ENCODE assay signal across 9 cellular contexts in genomic region chr11:67465190-67465522, GRCh38. TPM values are rescaled to one million over a fixed set of nuclear protein-coding genes. Genes with fewer than 3 reads are reported as not detected.
A peak's percentile ranks its signal among the peaks of the same experiment; 100 is the strongest.
DNase-seq lines count a peak whose midpoint lies in the region; ATAC-seq and TF ChIP-seq lines count a peak whose summit lies in the region.
"Had no signal": no experiment of that assay in that cellular context is flagged by ENCODE, and none has a peak within 500 bp of the region (broad histone marks: within the 10 kb centered on the region; RNA-seq: fewer than 3 reads in every experiment).

No MANE protein-coding gene starts in this region.

- no peak overlapping the region for H4K8ac ChIP-seq in mesenchymal stem cell (ENCODE audit: low read length)

- peak overlapping the region in 1 of 2 experiments; percentile 94 for H3K18ac ChIP-seq in mesenchymal stem cell (ENCODE audit: low read depth in 1 of 2, low read length in 2 of 2)

- peak overlapping the region; percentile 36 for H2AFZ ChIP-seq in mesenchymal stem cell (ENCODE audit: low read depth, low read length)

- no peak overlapping the region for H3K14ac ChIP-seq in mesenchymal stem cell (ENCODE audit: low read length in 2 of 2)

- H3K27ac Mint-ChIP-seq in brain = peak overlapping the region; percentile 35 to 93 (median 87)

- DNase-seq in left ventricle myocardium inferior (no peak), Right ventricle myocardium inferior (ENCODE audit: missing footprints) (no peak), mesenchymal stem cell (peak; percentile 4), vagina (ENCODE audit: extremely low spot score in 2 of 2) (no peak), NCI-H69 (lab: John Stamatoyannopoulos, UW) (no peak), NCI-H1048 (lab: John Stamatoyannopoulos, UW) (no peak), NCI-H446 (lab: John Stamatoyannopoulos, UW) (no peak)

- no peak overlapping the region for H2BK15ac ChIP-seq in mesenchymal stem cell (ENCODE audit: low read depth, poor library complexity, severe bottlenecking)

- H3K9me3 Mint-ChIP-seq in brain = no peaks in the 10 kb centered on the region

- TF ChIP-seq CTCF in left ventricle myocardium inferior (IDR thresholded peaks at IDR 0.05; ENCODE audit: borderline replicate concordance) (no peak), brain (conservative IDR thresholded peaks at IDR 0.05) (no peak), vagina (IDR thresholded peaks at IDR 0.05) (no peak)

- H3K27me3 ChIP-seq in left ventricle myocardium inferior (ENCODE audit: low read depth) (no peaks in the 10 kb centered on the region), mesenchymal stem cell (ENCODE audit: control insufficient read depth in 1 of 2, insufficient read depth in 1 of 2, low read length in 2 of 2) (no peaks in the 10 kb centered on the region), vagina (no peaks in the 10 kb centered on the region)

- H3K4me3 ChIP-seq in left ventricle myocardium inferior (peak overlapping the region; percentile 75), mesenchymal stem cell (ENCODE audit: insufficient read depth in 1 of 2, low read depth in 1 of 2, low read length in 2 of 2) (peak overlapping the region; percentile 65), vagina (peak overlapping the region; percentile 48 to 49)

- peaks cover 51% of the 10 kb centered on the region for H3K4me1 ChIP-seq in left ventricle myocardium inferior
- peaks cover 32% of the 10 kb centered on the region for H3K4me1 ChIP-seq in mesenchymal stem cell (ENCODE audit: control insufficient read depth, insufficient read depth, low read depth, low read length)
- H3K4me1 ChIP-seq in vagina = peaks cover 55% of the 10 kb centered on the region

- peak overlapping the region; percentile 87 for H2AK5ac ChIP-seq in mesenchymal stem cell (ENCODE audit: low read length, severe bottlenecking)

- peak overlapping the region; percentile 78 to 86 (median 80) for H3K4me3 Mint-ChIP-seq in brain

- H2BK12ac ChIP-seq in mesenchymal stem cell (ENCODE audit: low read length in 2 of 2) = peak overlapping the region in 1 of 2 experiments; percentile 80

- peaks cover 42% of the 10 kb centered on the region for H3K4me1 Mint-ChIP-seq in brain

- H3K23ac ChIP-seq in mesenchymal stem cell (ENCODE audit: low read length in 2 of 2) = no peak overlapping the region

- H3K4me2 ChIP-seq in mesenchymal stem cell (ENCODE audit: low read length, poor library complexity, severe bottlenecking) = peak overlapping the region; percentile 64

- H3K36me3 Mint-ChIP-seq in brain = peaks cover 4% of the 10 kb centered on the region

- intact Hi-C loops in left ventricle myocardium inferior (cut with micrococcal nuclease) = no loop called here
- intact Hi-C loops in Right ventricle myocardium inferior (cut with DNase I) = loop anchor here (5.0 kb wide), 1 partner anchor 63 kb away; the partner anchor contains the start of genes PPP1CA and TBC1D10C
- intact Hi-C loops in vagina (cut with DNase I) = loop anchor here (5.0 to 10.0 kb wide), 2 partner anchors 43 to 60 kb away; partner anchors contain the start of genes PPP1CA and TBC1D10C

- H3K79me1 ChIP-seq in mesenchymal stem cell (replicated peaks; ENCODE audit: low read length, poor library complexity, severe bottlenecking) = peaks cover 17% of the 10 kb centered on the region

- H3K4ac ChIP-seq in mesenchymal stem cell (ENCODE audit: low read depth in 1 of 2, low read length in 2 of 2) = peak overlapping the region in 1 of 2 experiments; percentile 77

- no peak overlapping the region for H2BK5ac ChIP-seq in mesenchymal stem cell (ENCODE audit: low read depth, low read length, poor library complexity, severe bottlenecking)

- H2BK120ac ChIP-seq in mesenchymal stem cell (ENCODE audit: low read depth, low read length) = no peak overlapping the region

- no peak for TF ChIP-seq POLR2A in vagina (IDR thresholded peaks at IDR 0.05)

- H3K36me3 ChIP-seq in left ventricle myocardium inferior (no peaks in the 10 kb centered on the region), mesenchymal stem cell (ENCODE audit: control insufficient read depth in 1 of 2, insufficient read depth in 2 of 2, low read depth in 1 of 2, low read length in 2 of 2) (peaks cover 13 to 17% of the 10 kb centered on the region in 2 experiments), vagina (no peaks in the 10 kb centered on the region)

- no peaks in the 10 kb centered on the region for H3K9me3 ChIP-seq in left ventricle myocardium inferior (replicated peaks)
- H3K9me3 ChIP-seq in mesenchymal stem cell (ENCODE audit: control insufficient read depth, low read length) = no peaks in the 10 kb centered on the region
- no peaks in the 10 kb centered on the region for H3K9me3 ChIP-seq in vagina

- 79% methylated on average over 3 of the region's 3 CpGs for WGBS in mesenchymal stem cell

- H4K91ac ChIP-seq in mesenchymal stem cell (ENCODE audit: low read length) = peak overlapping the region; percentile 9

- peaks cover 10% of the 10 kb centered on the region for H3K27me3 Mint-ChIP-seq in brain

- no peak overlapping the region for H3K9ac ChIP-seq in mesenchymal stem cell (ENCODE audit: low read length)

- H3K27ac ChIP-seq in left ventricle myocardium inferior (replicated peaks) (peak overlapping the region; percentile 95), mesenchymal stem cell (ENCODE audit: low read length, poor library complexity, severe bottlenecking) (peak overlapping the region; percentile 24), vagina (peak overlapping the region; percentile 87)

- no peak for ATAC-seq in Right ventricle myocardium inferior

RNA-seq across cellular contexts. Expression of gene TMEM134, which starts 3.9 kb away (rescaled TPM):
- total RNA-seq in left ventricle myocardium inferior (87.5 TPM), Right ventricle myocardium inferior (85.3 TPM), vagina (88.6 TPM)
- 63.0 TPM for polyA plus RNA-seq in brain (ENCODE audit: insufficient read depth, low read depth, low replicate concordance)
- polyA plus RNA-seq in mesenchymal stem cell (2013, experiment 1 of 2) = 32.7 TPM
- 29.2 TPM for polyA plus RNA-seq in mesenchymal stem cell (2013, experiment 2 of 2)

RNA-seq across cellular contexts. Expression of gene CABP4, which starts 10.0 kb away (rescaled TPM):
- total RNA-seq in left ventricle myocardium inferior (1.4 TPM), Right ventricle myocardium inferior (1.1 TPM), vagina (0.98 TPM)
- polyA plus RNA-seq in brain (ENCODE audit: insufficient read depth, low read depth, low replicate concordance) = 4.8 TPM
- not detected for polyA plus RNA-seq in mesenchymal stem cell (2013, experiment 1 of 2)
- not detected for polyA plus RNA-seq in mesenchymal stem cell (2013, experiment 2 of 2)

RNA-seq across cellular contexts. Expression of gene GPR152, which starts 12.6 kb away (rescaled TPM):
- total RNA-seq in left ventricle myocardium inferior = not detected
- not detected for total RNA-seq in Right ventricle myocardium inferior
- not detected for polyA plus RNA-seq in brain (ENCODE audit: insufficient read depth, low read depth, low replicate concordance)
- not detected for polyA plus RNA-seq in mesenchymal stem cell (2013, experiment 1 of 2)
- not detected for polyA plus RNA-seq in mesenchymal stem cell (2013, experiment 2 of 2)
- total RNA-seq in vagina = not detected
- total RNA-seq: T-helper 2 cell treated with Interferon-gamma antibody and Interleukin-4, amounts not matched to agents 100 ng/mL and 5 ng/mL, for 36 hours had no signal

RNA-seq across cellular contexts. Expression of gene AIP, which starts 17.7 kb away (rescaled TPM):
- total RNA-seq in left ventricle myocardium inferior (55.3 TPM), Right ventricle myocardium inferior (57.4 TPM), vagina (82.7 TPM)
- polyA plus RNA-seq in brain (ENCODE audit: insufficient read depth, low read depth, low replicate concordance) = 174 TPM
- 36.9 TPM for polyA plus RNA-seq in mesenchymal stem cell (2013, experiment 1 of 2)
- polyA plus RNA-seq in mesenchymal stem cell (2013, experiment 2 of 2) = 37.6 TPM

RNA-seq across cellular contexts. Expression of gene CORO1B, which starts 21.9 kb away (rescaled TPM):
- total RNA-seq in left ventricle myocardium inferior (25.5 TPM), Right ventricle myocardium inferior (26.6 TPM), vagina (70.7 TPM)
- polyA plus RNA-seq in brain (ENCODE audit: insufficient read depth, low read depth, low replicate concordance) = 124 TPM
- polyA plus RNA-seq in mesenchymal stem cell (2013, experiment 1 of 2) = 109 TPM
- 101 TPM for polyA plus RNA-seq in mesenchymal stem cell (2013, experiment 2 of 2)

Comparison
In these comparisons a context has a peak if more than half of its experiments do, and no peak if none do; other contexts are left out.
1. H3K27ac ChIP-seq: peak in every context shown above with its lines; median percentile 95 in left ventricle myocardium inferior; 87 in vagina; 24 in mesenchymal stem cell.